ENCODE assay signal across 37 cellular contexts in the genomic region with DNA sequence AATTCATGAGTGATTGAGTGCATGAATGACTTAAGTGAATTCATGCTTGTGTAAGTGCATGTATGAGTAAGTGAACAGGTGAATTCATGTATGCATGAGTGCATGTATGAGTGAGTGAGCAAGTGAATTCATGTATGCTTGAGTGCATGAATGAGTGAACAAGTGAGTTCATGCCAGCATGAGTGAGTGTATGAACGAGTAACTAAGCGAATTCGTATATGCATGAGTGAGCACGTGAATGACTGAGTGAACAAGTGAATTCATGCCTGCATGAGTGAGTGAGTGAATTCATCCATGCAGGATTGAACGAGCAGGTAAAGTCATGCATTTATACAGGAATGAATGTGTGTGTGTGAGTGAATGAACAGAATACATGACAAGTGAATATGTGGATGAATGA.
"Had no signal": no experiment of that assay in that cellular context is flagged by ENCODE, and none has a peak within 500 bp of the region (broad histone marks: within the 10 kb centered on the region; RNA-seq: fewer than 3 reads in every experiment).

No MANE protein-coding gene starts in this region.

- H3K27ac ChIP-seq: adrenal gland, ascending aorta, body of pancreas, brain microvascular endothelial cell, breast epithelium, cardiac muscle cell had no signal

- H3K36me3 ChIP-seq: adrenal gland, ascending aorta, brain microvascular endothelial cell, breast epithelium, cardiac muscle cell had no signal

- FAIRE-seq: astrocyte had no signal

- ATAC-seq: activated naive CD4-positive, alpha-beta T cell treated with anti-CD3 and anti-CD28 coated beads, Interleukin-2, amount 50 U/mL, for 72 hours; activated naive CD8-positive, alpha-beta T cell treated with anti-CD3 and anti-CD28 coated beads, Interleukin-2, amount 50 U/mL, for 24 hours; activated T-cell treated with anti-CD3 and anti-CD28 coated beads, Interleukin-2, amount 50 U/mL, for 4 hours; activated T-cell treated with anti-CD3 and anti-CD28 coated beads, Interleukin-2, amount 50 U/mL, for 72 hours; activated T-helper 17 cell treated with anti-CD3 and anti-CD28 coated beads, Interleukin-2, amount 50 U/mL, for 72 hours; body of pancreas had no signal

- H3K9me3 Mint-ChIP-seq: activated naive CD4-positive, alpha-beta T cell treated with anti-CD3 and anti-CD28 coated beads for 36 hours; activated naive CD4-positive, alpha-beta T cell treated with anti-CD3 and anti-CD28 coated beads, Interleukin-2, amount 10 ng/mL, durations not matched to agents 7 days and 5 days; activated naive CD4-positive, alpha-beta T cell treated with anti-CD3 and anti-CD28 coated beads, Interleukin-2, amount 50 U/mL, for 24 hours; activated naive CD8-positive, alpha-beta T cell treated with anti-CD3 and anti-CD28 coated beads for 36 hours; activated naive CD8-positive, alpha-beta T cell treated with anti-CD3 and anti-CD28 coated beads, Interleukin-2, amount 10 ng/mL, durations not matched to agents 7 days and 5 days; activated naive CD8-positive, alpha-beta T cell treated with anti-CD3 and anti-CD28 coated beads, Interleukin-2, amount 50 U/mL, for 24 hours; activated T-cell treated with anti-CD3 and anti-CD28 coated beads, Interleukin-2, amount 50 U/mL, for 24 hours; activated T-cell treated with anti-CD3 and anti-CD28 coated beads, Interleukin-2, amount 50 U/mL, for 4 hours; activated T-cell treated with anti-CD3 and anti-CD28 coated beads, Interleukin-2, amount 50 U/mL, for 72 hours; activated T-helper 1 cell treated with anti-CD3 and anti-CD28 coated beads, Interleukin-12 subunit alpha, Interleukin-12 subunit beta, Interleukin-2, Interleukin-4 antibody, amounts not matched to agents 30 ng/mL and 10 ng/mL and 1 ng/mL, durations not matched to agents 14 hours and 24 hours and 36 hours; activated T-helper 17 cell treated with anti-CD3 and anti-CD28 coated beads, Interleukin-2, amount 50 U/mL, for 72 hours; activated T-helper 2 cell treated with anti-CD3 and anti-CD28 coated beads, Interferon-gamma antibody, Interleukin-2, Interleukin-4, amounts not matched to agents 10 μg/mL and 5 μg/mL and 100 μg/mL, durations not matched to agents 14 hours and 24 hours and 36 hours; central memory CD8-positive, alpha-beta T cell had no signal

- H3K4me1 ChIP-seq: adrenal gland, ascending aorta, body of pancreas, breast epithelium had no signal

- H3K27me3 ChIP-seq: adrenal gland, ascending aorta, body of pancreas, brain microvascular endothelial cell, breast epithelium, cardiac muscle cell had no signal

- H3K27me3 Mint-ChIP-seq: activated naive CD8-positive, alpha-beta T cell; activated naive CD8-positive, alpha-beta T cell treated with anti-CD3 and anti-CD28 coated beads for 36 hours; activated naive CD8-positive, alpha-beta T cell treated with anti-CD3 and anti-CD28 coated beads, Interleukin-2, amount 10 ng/mL, durations not matched to agents 7 days and 5 days; activated T-cell treated with anti-CD3 and anti-CD28 coated beads, Interleukin-2, amount 50 U/mL, for 24 hours; brain had no signal

- H3K4me3 ChIP-seq: adrenal gland, ascending aorta, body of pancreas, breast epithelium, cardiac muscle cell had no signal

- H3K36me3 Mint-ChIP-seq: activated naive CD4-positive, alpha-beta T cell treated with anti-CD3 and anti-CD28 coated beads, Interleukin-2, amount 10 ng/mL, durations not matched to agents 7 days and 5 days; activated naive CD4-positive, alpha-beta T cell treated with anti-CD3 and anti-CD28 coated beads, Interleukin-2, amount 50 U/mL, for 24 hours; activated naive CD4-positive, alpha-beta T cell treated with anti-CD3 and anti-CD28 coated beads, Interleukin-2, amount 50 U/mL, for 72 hours; activated naive CD8-positive, alpha-beta T cell; activated naive CD8-positive, alpha-beta T cell treated with anti-CD3 and anti-CD28 coated beads for 36 hours; activated naive CD8-positive, alpha-beta T cell treated with anti-CD3 and anti-CD28 coated beads, Interleukin-2, amount 10 ng/mL, durations not matched to agents 7 days and 5 days; brain had no signal

- H3K27ac Mint-ChIP-seq: activated naive CD4-positive, alpha-beta T cell treated with anti-CD3 and anti-CD28 coated beads, Interleukin-2, amount 10 ng/mL, durations not matched to agents 7 days and 5 days; activated naive CD4-positive, alpha-beta T cell treated with anti-CD3 and anti-CD28 coated beads, Interleukin-2, amount 50 U/mL, for 24 hours; activated naive CD4-positive, alpha-beta T cell treated with anti-CD3 and anti-CD28 coated beads, Interleukin-2, amount 50 U/mL, for 72 hours; activated naive CD8-positive, alpha-beta T cell; activated naive CD8-positive, alpha-beta T cell treated with anti-CD3 and anti-CD28 coated beads for 36 hours; activated naive CD8-positive, alpha-beta T cell treated with anti-CD3 and anti-CD28 coated beads, Interleukin-2, amount 10 ng/mL, durations not matched to agents 7 days and 5 days; activated naive CD8-positive, alpha-beta T cell treated with anti-CD3 and anti-CD28 coated beads, Interleukin-2, amount 50 U/mL, for 24 hours; activated T-cell treated with anti-CD3 and anti-CD28 coated beads, Interleukin-2, amount 50 U/mL, for 24 hours; activated T-cell treated with anti-CD3 and anti-CD28 coated beads, Interleukin-2, amount 50 U/mL, for 72 hours; activated T-helper 1 cell treated with anti-CD3 and anti-CD28 coated beads, Interleukin-12 subunit alpha, Interleukin-12 subunit beta, Interleukin-2, Interleukin-4 antibody, amounts not matched to agents 30 ng/mL and 10 ng/mL and 1 ng/mL, durations not matched to agents 14 hours and 24 hours and 36 hours; activated T-helper 17 cell treated with anti-CD3 and anti-CD28 coated beads, Interleukin-2, amount 50 U/mL, for 72 hours; activated T-helper 2 cell treated with anti-CD3 and anti-CD28 coated beads, Interferon-gamma antibody, Interleukin-2, Interleukin-4, amounts not matched to agents 10 μg/mL and 5 μg/mL and 100 μg/mL, durations not matched to agents 14 hours and 24 hours and 36 hours; brain had no signal

- H3K4me3 Mint-ChIP-seq: activated naive CD4-positive, alpha-beta T cell treated with anti-CD3 and anti-CD28 coated beads for 36 hours; activated naive CD4-positive, alpha-beta T cell treated with anti-CD3 and anti-CD28 coated beads, Interleukin-2, amount 10 ng/mL, durations not matched to agents 7 days and 5 days; activated naive CD4-positive, alpha-beta T cell treated with anti-CD3 and anti-CD28 coated beads, Interleukin-2, amount 50 U/mL, for 24 hours; activated naive CD8-positive, alpha-beta T cell treated with anti-CD3 and anti-CD28 coated beads for 36 hours; activated T-cell treated with anti-CD3 and anti-CD28 coated beads, Interleukin-2, amount 50 U/mL, for 24 hours; activated T-cell treated with anti-CD3 and anti-CD28 coated beads, Interleukin-2, amount 50 U/mL, for 4 hours; activated T-cell treated with anti-CD3 and anti-CD28 coated beads, Interleukin-2, amount 50 U/mL, for 72 hours; activated T-helper 1 cell treated with anti-CD3 and anti-CD28 coated beads, Interleukin-12 subunit alpha, Interleukin-12 subunit beta, Interleukin-2, Interleukin-4 antibody, amounts not matched to agents 30 ng/mL and 10 ng/mL and 1 ng/mL, durations not matched to agents 14 hours and 24 hours and 36 hours; activated T-helper 17 cell treated with anti-CD3 and anti-CD28 coated beads, Interleukin-2, amount 50 U/mL, for 72 hours; brain; central memory CD8-positive, alpha-beta T cell had no signal

- H3K4me1 Mint-ChIP-seq: activated naive CD4-positive, alpha-beta T cell treated with anti-CD3 and anti-CD28 coated beads, Interleukin-2, amount 10 ng/mL, durations not matched to agents 7 days and 5 days; activated naive CD4-positive, alpha-beta T cell treated with anti-CD3 and anti-CD28 coated beads, Interleukin-2, amount 50 U/mL, for 24 hours; activated naive CD8-positive, alpha-beta T cell treated with anti-CD3 and anti-CD28 coated beads, Interleukin-2, amount 10 ng/mL, durations not matched to agents 7 days and 5 days; activated T-helper 17 cell treated with anti-CD3 and anti-CD28 coated beads, Interleukin-2, amount 50 U/mL, for 72 hours; brain; central memory CD8-positive, alpha-beta T cell had no signal

- DNase-seq: activated effector memory CD4-positive, alpha-beta T cell treated with anti-CD3 and anti-CD28 coated beads, Interleukin-2, amount 50 U/mL, for 16 hours; activated effector memory CD4-positive, alpha-beta T cell treated with Interleukin-2 at 50 U/mL for 16 hours; activated gamma-delta T cell; activated gamma-delta T cell treated with Interleukin-2 at 50 U/mL for 16 hours; activated naive CD4-positive, alpha-beta T cell; activated naive CD4-positive, alpha-beta T cell treated with anti-CD3 and anti-CD28 coated beads for 36 hours; activated naive CD4-positive, alpha-beta T cell treated with anti-CD3 and anti-CD28 coated beads, Interleukin-2, amount 10 ng/mL, durations not matched to agents 7 days and 5 days; activated naive CD4-positive, alpha-beta T cell treated with Interleukin-2 at 50 U/mL for 16 hours; activated naive CD8-positive, alpha-beta T cell treated with anti-CD3 and anti-CD28 coated beads for 36 hours; activated naive CD8-positive, alpha-beta T cell treated with anti-CD3 and anti-CD28 coated beads, Interleukin-2, amount 10 ng/mL, durations not matched to agents 7 days and 5 days; activated naive CD8-positive, alpha-beta T cell treated with anti-CD3 and anti-CD28 coated beads, Interleukin-2, amount 50 U/mL, for 24 hours; activated T-cell treated with anti-CD3 and anti-CD28 coated beads for 4 hours; activated T-cell treated with anti-CD3 and anti-CD28 coated beads, Interleukin-2, amount 50 U/mL, for 1 hour; activated T-cell treated with anti-CD3 and anti-CD28 coated beads, Interleukin-2, amount 50 U/mL, for 24 hours; activated T-cell treated with anti-CD3 and anti-CD28 coated beads, Interleukin-2, amount 50 U/mL, for 4 hours; activated T-cell treated with anti-CD3 and anti-CD28 coated beads, Interleukin-2, amount 50 U/mL, for 48 hours; activated T-cell treated with anti-CD3 and anti-CD28 coated beads, Interleukin-2, amount 50 U/mL, for 72 hours; adrenal gland; amniotic stem cell; amygdala; aorta; body of pancreas; brain microvascular endothelial cell; central memory CD4-positive, alpha-beta T cell; cerebellar nuclear complex had no signal
